Comparison of ENCODE assay signal across 20 cellular contexts in the genomic region with DNA sequence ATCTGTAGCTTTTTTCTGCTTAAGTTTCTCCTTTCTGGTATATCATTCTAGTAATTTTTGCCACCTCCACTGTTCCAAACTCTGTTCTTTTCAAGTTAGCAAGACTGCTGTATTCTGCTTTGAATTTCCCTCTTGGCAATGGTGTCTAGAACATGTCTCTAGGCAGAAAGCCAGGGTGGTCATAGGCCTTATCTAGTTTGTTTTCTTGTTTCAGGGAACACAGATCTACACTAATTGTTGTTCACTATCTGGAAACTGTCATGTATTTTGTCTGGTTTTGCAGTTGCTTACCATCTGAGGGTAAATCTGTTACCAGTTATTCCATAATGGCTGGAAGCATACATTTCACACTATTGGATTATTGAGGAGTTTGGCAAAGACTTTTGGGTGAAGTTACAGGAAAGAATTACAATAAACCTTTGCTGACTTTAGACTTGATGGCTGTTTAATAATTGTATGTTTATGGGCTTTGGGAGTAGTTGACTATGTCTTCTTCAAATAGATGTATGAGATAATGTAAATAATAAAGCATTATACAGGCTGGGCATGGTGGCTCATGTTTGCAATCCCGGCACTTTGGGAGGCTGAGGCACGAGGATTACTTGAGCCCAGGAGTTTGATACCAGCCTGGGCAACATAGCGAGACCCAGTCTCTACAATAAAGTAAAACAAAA.
"Had no signal": no experiment of that assay in that cellular context is flagged by ENCODE, and none has a peak within 500 bp of the region (broad histone marks: within the 10 kb centered on the region; RNA-seq: fewer than 3 reads in every experiment).

No MANE protein-coding gene starts in this region.

- H3K27me3 Mint-ChIP-seq: activated CD8-positive, alpha-beta T cell treated with anti-CD3 and anti-CD28 coated beads for 36 hours; activated naive CD8-positive, alpha-beta T cell; naive thymus-derived CD8-positive, alpha-beta T cell had no signal

- H3K9me3 ChIP-seq: pancreas, suprapubic skin, upper lobe of left lung had no signal

- H3K36me3 ChIP-seq: breast epithelium, pancreas, suprapubic skin had no signal

- H3K27ac ChIP-seq: breast epithelium, pancreas, suprapubic skin, upper lobe of left lung had no signal

- DNase-seq: activated CD4-positive, alpha-beta T cell treated with anti-CD3 and anti-CD28 coated beads for 48 hours; activated CD8-positive, alpha-beta T cell treated with anti-CD3 and anti-CD28 coated beads for 36 hours; activated gamma-delta T cell; activated T-cell treated with anti-CD3 and anti-CD28 coated beads, Interleukin-2, amount 50 U/mL, for 72 hours; anterior cingulate cortex; foreskin fibroblast; hippocampal formation; left ventricle myocardium superior; mesenchymal stem cell; naive thymus-derived CD8-positive, alpha-beta T cell; pancreas; stimulated activated CD4-positive, alpha-beta T cell treated with anti-CD3 and anti-CD28 coated beads, Interleukin-2, amount 100 ng/mL, for 48 hours; stimulated activated naive CD4-positive, alpha-beta T cell treated with Interleukin-2 at 50 U/mL for 16 hours; T-helper 2 cell; upper lobe of left lung had no signal

- H3K27ac Mint-ChIP-seq: activated CD8-positive, alpha-beta T cell treated with anti-CD3 and anti-CD28 coated beads for 36 hours; activated naive CD8-positive, alpha-beta T cell; WTC11 had no signal

- H3K4me3 ChIP-seq: breast epithelium, pancreas, suprapubic skin, upper lobe of left lung had no signal

- ATAC-seq: activated CD8-positive, alpha-beta T cell treated with anti-CD3 and anti-CD28 coated beads for 36 hours; activated T-cell treated with anti-CD3 and anti-CD28 coated beads, Interleukin-2, amount 50 U/mL, for 72 hours; esophagus mucosa; left ventricle myocardium superior; naive thymus-derived CD8-positive, alpha-beta T cell; WTC11 had no signal

- H3K4me3 Mint-ChIP-seq: activated CD8-positive, alpha-beta T cell treated with anti-CD3 and anti-CD28 coated beads for 36 hours; activated naive CD8-positive, alpha-beta T cell; activated T-cell treated with anti-CD3 and anti-CD28 coated beads, Interleukin-2, amount 50 U/mL, for 72 hours; WTC11 had no signal

- H3K27me3 ChIP-seq: breast epithelium, pancreas, suprapubic skin, upper lobe of left lung had no signal

- H3K4me1 ChIP-seq: breast epithelium, pancreas had no signal
